In the genomic region with DNA sequence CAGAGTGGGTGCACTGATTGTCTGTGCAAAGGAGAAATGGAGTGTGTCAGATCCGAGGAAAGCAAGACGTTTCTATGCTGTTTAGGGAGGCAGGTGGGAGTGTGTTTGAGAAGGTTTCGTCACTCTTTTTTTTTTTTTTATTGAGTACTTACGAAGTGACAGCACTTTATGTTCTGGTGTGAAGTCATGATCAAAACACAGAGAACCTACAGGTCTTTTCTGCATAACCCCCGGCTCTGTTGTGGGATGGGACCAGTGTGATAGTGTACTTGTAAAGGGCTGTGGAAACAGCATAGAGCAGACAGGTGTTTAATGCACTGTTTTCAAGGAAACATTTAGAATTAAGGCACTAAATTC, we compare ENCODE assay signal across 1 cellular context.
TF ChIP-seq lines count a peak whose summit lies in the region.

No MANE protein-coding gene starts in this region.

TF ChIP-seq in H1, 55 proteins besides CTCF, POLR2A, EP300 and RAD21 (continued from another document):
- no peak for TF ChIP-seq NRF1 (IDR thresholded peaks at IDR 0.05; ENCODE audit: low read depth, low read length)
- TF ChIP-seq RXRA (IDR thresholded peaks at IDR 0.05; ENCODE audit: insufficient read depth, low read depth, low read length), result no peak
- TF ChIP-seq SAP30 (IDR thresholded peaks at IDR 0.05; ENCODE audit: insufficient read depth, insufficient replicate concordance, low read length), result no peak
- no peak for TF ChIP-seq CEBPB (IDR thresholded peaks at IDR 0.05; ENCODE audit: low read depth, low read length)
